ENCODE assay signal across 1 cellular context in the genomic region with DNA sequence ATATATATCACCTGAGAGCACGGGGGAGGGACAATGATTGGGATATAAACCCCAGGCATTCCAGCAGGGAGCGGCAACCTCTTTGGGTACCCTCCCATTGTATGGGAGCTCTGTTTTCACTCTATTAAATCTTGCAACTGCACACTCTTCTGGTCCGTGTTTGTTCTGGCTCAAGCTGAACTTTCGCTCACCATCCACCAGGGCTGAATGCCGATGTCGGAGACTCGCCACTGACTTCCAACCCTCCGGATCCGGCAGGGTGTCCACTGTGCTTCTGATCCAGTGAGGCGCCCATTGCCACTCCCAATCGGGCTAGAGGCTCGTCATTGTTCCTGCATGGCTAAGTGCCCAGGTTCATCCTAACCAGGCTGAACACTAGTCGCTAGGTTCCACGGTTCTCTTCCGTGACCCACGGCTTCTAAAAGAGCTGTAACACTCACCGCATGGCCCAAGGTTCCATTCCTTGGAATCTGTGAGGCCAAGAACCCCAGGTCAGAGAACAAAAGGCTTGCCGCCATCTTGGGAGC. TPM values are rescaled to one million over a fixed set of nuclear protein-coding genes. Genes with fewer than 3 reads are reported as not detected.
"Had no signal": no experiment of that assay in that cellular context is flagged by ENCODE, and none has a peak within 500 bp of the region (broad histone marks: within the 10 kb centered on the region; RNA-seq: fewer than 3 reads in every experiment).

No MANE protein-coding gene starts in this region.

RNA-seq across cellular contexts. Expression of a gene that starts 48.6 kb away (rescaled TPM):
- total RNA-seq: RPMI7951 had no signal
